ENCODE assay signal across 17 cellular contexts in genomic region chr16:89727406-89728120, GRCh38. TPM values are rescaled to one million over a fixed set of nuclear protein-coding genes. Genes with fewer than 3 reads are reported as not detected.
A peak's percentile ranks its signal among the peaks of the same experiment; 100 is the strongest.
DNase-seq lines count a peak whose midpoint lies in the region; ATAC-seq and TF ChIP-seq lines count a peak whose summit lies in the region.
"Had no signal": no experiment of that assay in that cellular context is flagged by ENCODE, and none has a peak within 500 bp of the region (broad histone marks: within the 10 kb centered on the region; RNA-seq: fewer than 3 reads in every experiment).

No MANE protein-coding gene starts in this region.

- no TSS peak for BruUV-seq in Caco-2 (replicated peaks; lab: Mats Ljungman, UMichigan)

- peak overlapping the region; percentile 78 for H3K4me3 Mint-ChIP-seq in CD4-positive, alpha-beta T cell
- peak overlapping the region; percentile 49 to 79 (median 70) for H3K4me3 Mint-ChIP-seq in CD8-positive, alpha-beta memory T cell
- H3K4me3 Mint-ChIP-seq in naive thymus-derived CD8-positive, alpha-beta T cell = peak overlapping the region; percentile 19 to 95 (median 74)
- H3K4me3 Mint-ChIP-seq in Caco-2 (ENCODE audit: unreplicated experiment) (no peak overlapping the region), WTC11 (no peak overlapping the region)

- no peak for TF ChIP-seq CTCF in CD4-positive, alpha-beta T cell (IDR thresholded peaks at IDR 0.05)
- TF ChIP-seq CTCF in Caco-2 (IDR thresholded peaks at IDR 0.05; ENCODE audit: insufficient read depth in 1 of 2, low read depth in 1 of 2, low read length in 1 of 2, severe bottlenecking in 1 of 2, unreplicated experiment in 1 of 2) (no peak), tibial nerve (IDR thresholded peaks at IDR 0.05) (no peak), WTC11 (IDR thresholded peaks at IDR 0.05) (no peak)

- CTCF ChIA-PET in CD4-positive, alpha-beta T cell (lab: Charles Lee) = interaction anchor here (5.8 kb wide), 1 partner anchor 27 kb away, joined by 37 read pairs; the partner anchor contains the start of gene SPATA2L
- CTCF ChIA-PET in CD8-positive, alpha-beta memory T cell (lab: Charles Lee) = interaction anchor here (3.7 to 5.7 kb wide), 2 partner anchors 23 to 28 kb away, joined by 9 to 46 read pairs; no protein-coding TSS in a partner anchor
- CTCF ChIA-PET in Caco-2 (lab: Charles Lee) = no interaction called here
- CTCF ChIA-PET in WTC11 (lab: Charles Lee) = no interaction called here

- no peaks in the 10 kb centered on the region for H3K9me3 Mint-ChIP-seq in CD4-positive, alpha-beta T cell
- H3K9me3 Mint-ChIP-seq in CD8-positive, alpha-beta memory T cell = no peaks in the 10 kb centered on the region
- no peaks in the 10 kb centered on the region for H3K9me3 Mint-ChIP-seq in naive thymus-derived CD8-positive, alpha-beta T cell
- no peaks in the 10 kb centered on the region for H3K9me3 Mint-ChIP-seq in Caco-2 (ENCODE audit: unreplicated experiment)
- H3K9me3 Mint-ChIP-seq in WTC11 = peaks cover 5% of the 10 kb centered on the region; the same call in 1 of the 2 replicates
- H3K9me3 Mint-ChIP-seq: activated T-helper 2 cell treated with anti-CD3 and anti-CD28 coated beads, Interferon-gamma antibody, Interleukin-2, Interleukin-4, amounts not matched to agents 10 μg/mL and 5 μg/mL and 100 μg/mL, durations not matched to agents 14 hours and 24 hours and 36 hours had no signal

- H3K27ac Mint-ChIP-seq in CD4-positive, alpha-beta T cell = peak overlapping the region; percentile 64
- peak overlapping the region; percentile 49 to 93 (median 81) for H3K27ac Mint-ChIP-seq in CD8-positive, alpha-beta memory T cell
- H3K27ac Mint-ChIP-seq in naive thymus-derived CD8-positive, alpha-beta T cell = peak overlapping the region; percentile 34 to 89 (median 78)
- H3K27ac Mint-ChIP-seq in Caco-2 (ENCODE audit: unreplicated experiment) (no peak overlapping the region), WTC11 (no peak overlapping the region)
- H3K27ac Mint-ChIP-seq: activated T-helper 2 cell treated with anti-CD3 and anti-CD28 coated beads, Interferon-gamma antibody, Interleukin-2, Interleukin-4, amounts not matched to agents 10 μg/mL and 5 μg/mL and 100 μg/mL, durations not matched to agents 14 hours and 24 hours and 36 hours had no signal

- POLR2A ChIA-PET in CD4-positive, alpha-beta T cell (lab: Charles Lee) = no interaction called here
- POLR2A ChIA-PET in CD8-positive, alpha-beta memory T cell (lab: Charles Lee) = interaction anchor here (0.7 to 1.4 kb wide), 2 partner anchors 10 kb away, joined by 3 to 9 read pairs; no protein-coding TSS in a partner anchor
- POLR2A ChIA-PET in naive thymus-derived CD8-positive, alpha-beta T cell (lab: Charles Lee) = interaction anchor here (0.6 to 13.7 kb wide), 5 partner anchors 11 to 122 kb away, joined by 3 to 262 read pairs (median 4); partner anchors contain the start of gene SPATA2L
- POLR2A ChIA-PET in Caco-2 (lab: Charles Lee) (no interaction called here), WTC11 (lab: Charles Lee) (no interaction called here)

- no peak for DNase-seq in CD4-positive, alpha-beta T cell
- no peak for DNase-seq in CD8-positive, alpha-beta memory T cell
- DNase-seq in caudate nucleus (lab: John Stamatoyannopoulos, UW) (no peak), Caco-2 (no peak), tibial nerve (ENCODE audit: low spot score in 2 of 2) (no peak), WTC11 (ENCODE audit: low spot score) (no peak)
- DNase-seq in naive thymus-derived CD8-positive, alpha-beta T cell = no peak
- DNase-seq: aorta; heart left ventricle; left ventricle myocardium inferior; NCI-H526 treated with DMSO at 0.1 percent for 48 hours; sigmoid colon; stimulated activated naive CD4-positive, alpha-beta T cell treated with Interleukin-2 at 50 U/mL for 16 hours; upper lobe of right lung had no signal

- TF ChIP-seq EP300 in tibial nerve (IDR thresholded peaks at IDR 0.05) = no peak

- H3K9me3 ChIP-seq in CD4-positive, alpha-beta T cell (ENCODE audit: control insufficient read depth, low read length) = no peaks in the 10 kb centered on the region
- no peaks in the 10 kb centered on the region for H3K9me3 ChIP-seq in CD8-positive, alpha-beta memory T cell (ENCODE audit: low read length)
- H3K9me3 ChIP-seq in Caco-2 = no peaks in the 10 kb centered on the region
- no peaks in the 10 kb centered on the region for H3K9me3 ChIP-seq in tibial nerve
- H3K9me3 ChIP-seq: heart left ventricle, left ventricle myocardium inferior, sigmoid colon, upper lobe of right lung had no signal

- no peak for TF ChIP-seq POLR2A in tibial nerve (IDR thresholded peaks at IDR 0.05)

- H3K27me3 ChIP-seq in CD4-positive, alpha-beta T cell (ENCODE audit: control insufficient read depth, insufficient read depth, low read length) = no peaks in the 10 kb centered on the region
- H3K27me3 ChIP-seq in CD8-positive, alpha-beta memory T cell (ENCODE audit: insufficient read depth, low read length, poor library complexity, severe bottlenecking) = no peaks in the 10 kb centered on the region
- H3K27me3 ChIP-seq in Caco-2 (replicated peaks; ENCODE audit: control insufficient read depth, insufficient read depth, low read length) = no peaks in the 10 kb centered on the region
- no peaks in the 10 kb centered on the region for H3K27me3 ChIP-seq in tibial nerve
- H3K27me3 ChIP-seq: heart left ventricle, sigmoid colon, upper lobe of right lung had no signal

- peaks cover 51% of the 10 kb centered on the region for H3K4me1 Mint-ChIP-seq in CD4-positive, alpha-beta T cell (ENCODE audit: low read depth)
- H3K4me1 Mint-ChIP-seq in CD8-positive, alpha-beta memory T cell = peaks cover 45 to 73% (median 57%) of the 10 kb centered on the region in 3 donors
- peaks cover 30 to 75% (median 53%) of the 10 kb centered on the region in 4 donors for H3K4me1 Mint-ChIP-seq in naive thymus-derived CD8-positive, alpha-beta T cell
- peaks cover 7% of the 10 kb centered on the region for H3K4me1 Mint-ChIP-seq in Caco-2 (ENCODE audit: low read depth, unreplicated experiment)
- H3K4me1 Mint-ChIP-seq in WTC11 = peaks cover 19% of the 10 kb centered on the region

- intact Hi-C loops in CD4-positive, alpha-beta T cell (cut with DNase I, micrococcal nuclease) = no loop called here
- intact Hi-C loops in Caco-2 (cut with micrococcal nuclease; ENCODE audit: unreplicated experiment) = no loop called here

- H3K36me3 Mint-ChIP-seq in CD4-positive, alpha-beta T cell (ENCODE audit: low read depth) = peaks cover 81% of the 10 kb centered on the region
- H3K36me3 Mint-ChIP-seq in CD8-positive, alpha-beta memory T cell = peaks cover 10 to 78% (median 17%) of the 10 kb centered on the region in 3 donors
- peaks cover 4 to 90% (median 27%) of the 10 kb centered on the region in 3 donors for H3K36me3 Mint-ChIP-seq in naive thymus-derived CD8-positive, alpha-beta T cell
- H3K36me3 Mint-ChIP-seq in Caco-2 (ENCODE audit: insufficient read depth, unreplicated experiment) (peaks cover 74% of the 10 kb centered on the region), WTC11 (peaks cover 25% of the 10 kb centered on the region)

- WGBS in tibial nerve, 2 donors = 82 to 83% methylated on average over 16 to 17 of the region's 17 CpGs

- H3K4me1 ChIP-seq in CD8-positive, alpha-beta memory T cell (ENCODE audit: insufficient read depth, low read length) = peaks cover 76% of the 10 kb centered on the region
- H3K4me1 ChIP-seq in Caco-2 (peaks cover 7% of the 10 kb centered on the region), tibial nerve (peaks cover 4 to 34% (median 20%) of the 10 kb centered on the region in 4 donors)
- H3K4me1 ChIP-seq: parathyroid adenoma had no signal

- peak overlapping the region; percentile 14 for H3K27ac ChIP-seq in CD4-positive, alpha-beta T cell (ENCODE audit: low read depth, low read length)
- no peak overlapping the region for H3K27ac ChIP-seq in CD8-positive, alpha-beta memory T cell (ENCODE audit: low read depth, low read length)
- H3K27ac ChIP-seq in caudate nucleus (ENCODE audit: low read depth, low read length) (peak overlapping the region; percentile 58), tibial nerve (no peak overlapping the region)
- H3K27ac ChIP-seq: heart left ventricle, left ventricle myocardium inferior, parathyroid adenoma, sigmoid colon, upper lobe of right lung had no signal

- ATAC-seq in CD4-positive, alpha-beta T cell (ENCODE audit: poor library complexity) = no peak
- ATAC-seq in naive thymus-derived CD8-positive, alpha-beta T cell = no peak
- ATAC-seq in WTC11 = no peak
- ATAC-seq: heart left ventricle, Right ventricle myocardium inferior, upper lobe of right lung had no signal

- no peaks in the 10 kb centered on the region for H3K27me3 Mint-ChIP-seq in CD4-positive, alpha-beta T cell
- peaks cover 0 to 6% of the 10 kb centered on the region in 2 donors for H3K27me3 Mint-ChIP-seq in CD8-positive, alpha-beta memory T cell
- H3K27me3 Mint-ChIP-seq in naive thymus-derived CD8-positive, alpha-beta T cell = no peaks in the 10 kb centered on the region
- no peaks in the 10 kb centered on the region for H3K27me3 Mint-ChIP-seq in Caco-2 (ENCODE audit: insufficient read depth, unreplicated experiment)
- H3K27me3 Mint-ChIP-seq in WTC11 (ENCODE audit: low read depth) = peaks cover 20% of the 10 kb centered on the region

- H3K4me3 ChIP-seq in CD8-positive, alpha-beta memory T cell (ENCODE audit: low read length) = no peak overlapping the region
- H3K4me3 ChIP-seq in Caco-2 (ENCODE audit: low read depth, low read length) (no peak overlapping the region), tibial nerve (no peak overlapping the region)
- H3K4me3 ChIP-seq: heart left ventricle, left ventricle myocardium inferior, sigmoid colon, upper lobe of right lung had no signal

- H3K36me3 ChIP-seq in CD8-positive, alpha-beta memory T cell (ENCODE audit: insufficient read depth, low read length) = peaks cover 69% of the 10 kb centered on the region
- H3K36me3 ChIP-seq in Caco-2 (ENCODE audit: control insufficient read depth, insufficient read depth, low read length) = peaks cover 8% of the 10 kb centered on the region
- peaks cover 0 to 96% (median 31%) of the 10 kb centered on the region in 3 donors for H3K36me3 ChIP-seq in tibial nerve

RNA-seq across cellular contexts. Expression of gene ZNF276, which starts 6.2 kb away (rescaled TPM):
- 100 to 1,000 TPM; 127 to 137 TPM for total RNA-seq in CD4-positive, alpha-beta T cell
- total RNA-seq in CD8-positive, alpha-beta memory T cell = 10 to 100 TPM; 35.6 to 36.6 TPM
- polyA plus RNA-seq in CD8-positive, alpha-beta memory T cell = 47.3 TPM
- total RNA-seq in naive thymus-derived CD8-positive, alpha-beta T cell = 100 to 1,000 TPM; 168 to 171 TPM
- 10 to 100 TPM; 15.0 to 56.0 (median 19.6) TPM for polyA plus RNA-seq in naive thymus-derived CD8-positive, alpha-beta T cell
- total RNA-seq in Caco-2 (2022) (28.1 and 35.4 TPM in 2 replicates), tibial nerve (100 to 1,000 TPM in 1 of 4 donors, 10 to 100 TPM in 3; 48.6 to 146 (median 68.8) TPM), WTC11 (2021) (13.9 to 17.2 TPM (median 16.6 TPM) in 3 replicates)

RNA-seq across cellular contexts. Expression of gene VPS9D1, which starts 6.9 kb away (rescaled TPM):
- 10 to 100 TPM; 18.5 to 21.8 TPM for total RNA-seq in CD4-positive, alpha-beta T cell
- total RNA-seq in CD8-positive, alpha-beta memory T cell = 1 to 10 TPM; 3.7 to 4.0 TPM
- polyA plus RNA-seq in CD8-positive, alpha-beta memory T cell = 1.6 TPM
- 10 to 100 TPM; 16.5 to 17.0 TPM for total RNA-seq in naive thymus-derived CD8-positive, alpha-beta T cell
- 1 to 10 TPM in 1 of 3 donors, under 1 TPM in 2; 0.53 to 1.3 (median 0.91) TPM for polyA plus RNA-seq in naive thymus-derived CD8-positive, alpha-beta T cell
- total RNA-seq in Caco-2 (2022) (6.1 and 6.3 TPM in 2 replicates), tibial nerve (10 to 100 TPM in 1 of 4 donors, 1 to 10 TPM in 3; 5.9 to 14.1 (median 7.0) TPM), WTC11 (2021) (3.8 to 5.6 TPM (median 4.2 TPM) in 3 replicates)

RNA-seq across cellular contexts. Expression of gene SPATA2L, which starts 26.1 kb away (rescaled TPM):
- 10 to 100 TPM; 26.1 to 28.3 TPM for total RNA-seq in CD4-positive, alpha-beta T cell
- 1 to 10 TPM; 7.0 to 7.6 TPM for total RNA-seq in CD8-positive, alpha-beta memory T cell
- 10.3 TPM for polyA plus RNA-seq in CD8-positive, alpha-beta memory T cell
- total RNA-seq in naive thymus-derived CD8-positive, alpha-beta T cell = 1 to 10 TPM; 6.9 to 8.1 TPM
- polyA plus RNA-seq in naive thymus-derived CD8-positive, alpha-beta T cell = 1 to 10 TPM; 3.5 to 6.4 (median 5.4) TPM
- total RNA-seq in Caco-2 (2022) (16.4 and 18.5 TPM in 2 replicates), tibial nerve (10 to 100 TPM; 10.7 to 33.6 (median 16.1) TPM), WTC11 (2021) (12.1 to 15.7 TPM (median 14.1 TPM) in 3 replicates)

RNA-seq across cellular contexts. Expression of gene CDK10, which starts 41.1 kb away (rescaled TPM):
- total RNA-seq in CD4-positive, alpha-beta T cell = 10 to 100 TPM; 58.9 to 62.8 TPM
- 10 to 100 TPM; 74.8 to 79.0 TPM for total RNA-seq in CD8-positive, alpha-beta memory T cell
- 31.8 TPM for polyA plus RNA-seq in CD8-positive, alpha-beta memory T cell
- 100 to 1,000 TPM; 129 to 135 TPM for total RNA-seq in naive thymus-derived CD8-positive, alpha-beta T cell
- 10 to 100 TPM; 25.4 to 63.3 (median 27.3) TPM for polyA plus RNA-seq in naive thymus-derived CD8-positive, alpha-beta T cell
- total RNA-seq in Caco-2 (2022) = 135 and 140 TPM in 2 replicates
- total RNA-seq in tibial nerve = 10 to 100 TPM; 32.6 to 93.6 (median 65.7) TPM
- 79.8 to 102 TPM (median 81.6 TPM) in 3 replicates for total RNA-seq in WTC11 (2021)

Comparison
In these comparisons a context has a peak if more than half of its experiments do, and no peak if none do; other contexts are left out.
1. H3K27ac ChIP-seq: peak in CD4-positive, alpha-beta T cell (single experiment) and caudate nucleus (single experiment); none in CD8-positive, alpha-beta memory T cell (single experiment) and tibial nerve (0 of 4).
2. H3K27ac Mint-ChIP-seq: peak in CD4-positive, alpha-beta T cell (single experiment), CD8-positive, alpha-beta memory T cell (8 of 8) and naive thymus-derived CD8-positive, alpha-beta T cell (10 of 10); none in Caco-2 (single experiment) and WTC11 (single experiment).
3. H3K4me3 Mint-ChIP-seq: peak in CD4-positive, alpha-beta T cell (single experiment), CD8-positive, alpha-beta memory T cell (7 of 7) and naive thymus-derived CD8-positive, alpha-beta T cell (10 of 10); none in Caco-2 (single experiment) and WTC11 (single experiment).
4. CTCF ChIA-PET loops: an anchor here in CD4-positive, alpha-beta T cell (5.8 kb wide) and CD8-positive, alpha-beta memory T cell (3.7 to 5.7 kb wide); none called in Caco-2 and WTC11.
5. POLR2A ChIA-PET loops: an anchor here in CD8-positive, alpha-beta memory T cell (0.7 to 1.4 kb wide) and naive thymus-derived CD8-positive, alpha-beta T cell (0.6 to 13.7 kb wide); none called in CD4-positive, alpha-beta T cell, Caco-2 and WTC11.